In the genomic region with DNA sequence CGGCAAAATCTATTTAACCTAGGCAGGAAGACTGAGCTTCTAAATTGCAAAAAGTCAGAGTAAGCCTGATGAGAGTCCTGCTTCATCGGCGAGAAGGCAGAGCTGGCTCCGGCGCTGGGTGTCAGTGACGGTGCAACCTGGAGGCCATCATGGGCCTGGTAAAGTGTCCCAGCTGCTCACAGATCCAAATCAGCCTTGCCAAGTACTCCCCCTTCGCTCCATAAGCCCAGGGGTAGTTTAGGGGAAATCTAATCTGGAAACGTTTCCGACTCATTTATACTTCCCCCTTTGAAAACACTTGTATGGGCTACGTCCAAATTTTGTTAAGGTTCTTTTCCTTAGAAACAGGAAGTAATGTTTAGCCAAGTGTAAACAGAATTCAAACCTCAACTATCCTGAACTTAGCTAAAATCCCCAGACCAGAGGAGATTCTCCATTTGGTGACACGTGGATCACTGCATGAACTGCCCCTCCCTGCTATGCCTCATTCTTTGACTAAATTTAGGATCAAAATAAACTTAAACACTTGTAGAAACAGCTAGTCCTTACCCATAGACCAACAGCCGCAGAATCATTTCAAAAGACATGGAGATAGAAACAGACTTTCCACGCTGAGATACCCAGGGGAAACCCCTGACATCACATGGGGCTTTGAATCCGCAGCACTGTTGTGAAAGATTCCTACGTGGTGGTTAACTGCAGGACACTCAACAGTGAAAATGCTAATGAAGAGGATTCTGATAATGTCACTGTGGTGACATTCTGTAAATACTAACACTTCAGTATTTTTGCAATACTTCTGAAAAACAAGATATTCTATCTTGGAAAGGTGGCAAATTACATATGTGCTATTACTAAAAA, we compare ENCODE assay signal across 8 cellular contexts.
DNase-seq lines count a peak whose midpoint lies in the region; ATAC-seq and TF ChIP-seq lines count a peak whose summit lies in the region.

No MANE protein-coding gene starts in this region.

- peaks cover 9% of the 10 kb centered on the region for H3K4me1 ChIP-seq in fibroblast of lung (ENCODE audit: control insufficient read depth, extremely low read depth, insufficient read depth, low read length)

- H3K79me2 ChIP-seq in fibroblast of lung (ENCODE audit: control insufficient read depth, insufficient read depth, low read length): no peaks in the 10 kb centered on the region

- H3K4me3 ChIP-seq in fibroblast of lung (replicated peaks in 1 of 4; ENCODE audit: control extremely low read depth in 1 of 4, insufficient read depth in 1 of 4, low read depth in 3 of 4, low read length in 4 of 4) (no peak overlapping the region), skeletal muscle cell (ENCODE audit: low read depth, low read length) (no peak overlapping the region)

- DNase-seq in SKM-1 treated with dmso at 0.1 percent for 144 hours (lab: John Stamatoyannopoulos, UW; ENCODE audit: unreplicated experiment) (peak; percentile 78), fibroblast of lung (ENCODE audit: low read depth in 2 of 2) (peak; percentile 6 to 77), skeletal muscle cell (ENCODE audit: low read depth) (peak; percentile 60), anterior cingulate cortex (lab: John Stamatoyannopoulos, UW) (no peak), NCI-H2107 (lab: John Stamatoyannopoulos, UW) (no peak), OCI-M2 (lab: John Stamatoyannopoulos, UW; ENCODE audit: unreplicated experiment) (no peak)

- H3K36me3 ChIP-seq in fibroblast of lung (ENCODE audit: control insufficient read depth, insufficient read depth, low read length): peaks cover 8% of the 10 kb centered on the region

- no peaks in the 10 kb centered on the region for H4K20me1 ChIP-seq in fibroblast of lung (ENCODE audit: control insufficient read depth, extremely low read depth, insufficient read depth, low read length)

- H3K9ac ChIP-seq in fibroblast of lung (ENCODE audit: insufficient read depth, low read length): peak overlapping the region; percentile 27

- ATAC-seq in GM18498 (IDR thresholded peaks at IDR 0.05; ENCODE audit: unreplicated experiment) (peak; percentile 67), HG02623 (IDR thresholded peaks at IDR 0.05; ENCODE audit: unreplicated experiment) (peak; percentile 49)

- H3K27ac ChIP-seq in fibroblast of lung (ENCODE audit: insufficient read depth, low read length): peak overlapping the region; percentile 76

- H3K27me3 ChIP-seq in fibroblast of lung (ENCODE audit: control insufficient read depth, insufficient read depth, low read length): no peaks in the 10 kb centered on the region

- H3K9me3 ChIP-seq in fibroblast of lung (ENCODE audit: control insufficient read depth, insufficient read depth, low read depth, low read length): no peaks in the 10 kb centered on the region

- peak overlapping the region; percentile 40 for H2AFZ ChIP-seq in fibroblast of lung (ENCODE audit: low read length)

- TF ChIP-seq CTCF in fibroblast of lung (conservative IDR thresholded peaks at IDR 0.05 in 1 of 2, IDR thresholded peaks at IDR 0.05 in 1 of 2; ENCODE audit: low read depth in 1 of 2, low read length in 2 of 2): no peak

- peak overlapping the region; percentile 65 for H3K4me2 ChIP-seq in fibroblast of lung (ENCODE audit: extremely low read depth, insufficient read depth, low read length)

Comparison
In these comparisons a context has a peak if more than half of its experiments do, and no peak if none do; other contexts are left out.
1. DNase-seq: peak in SKM-1 treated with dmso at 0.1 percent for 144 hours (single experiment), fibroblast of lung (2 of 2) and skeletal muscle cell (single experiment); none in anterior cingulate cortex (0 of 58), NCI-H2107 (single experiment) and OCI-M2 (single experiment).